8 cellular contexts compared by ENCODE assay signal in genomic region chr4:185143596-185143969, GRCh38. TPM values are rescaled to one million over a fixed set of nuclear protein-coding genes. Genes with fewer than 3 reads are reported as not detected.
DNase-seq lines count a peak whose midpoint lies in the region; ATAC-seq and TF ChIP-seq lines count a peak whose summit lies in the region.

No MANE protein-coding gene starts in this region.

- no peaks in the 10 kb centered on the region for H3K9me3 Mint-ChIP-seq in naive B cell

- peaks cover 22% of the 10 kb centered on the region for H3K4me1 ChIP-seq in BLaER1
- H3K4me1 ChIP-seq in esophagus squamous epithelium: peaks cover 0 to 36% (median 11%) of the 10 kb centered on the region in 3 donors
- peaks cover 30% of the 10 kb centered on the region for H3K4me1 ChIP-seq in vagina

- H3K9ac ChIP-seq in BLaER1: peak overlapping the region; percentile 83

- H3K4me3 ChIP-seq in BLaER1 (peak overlapping the region; percentile 78), esophagus squamous epithelium (peak overlapping the region; percentile 56 to 91 (median 76)), vagina (peak overlapping the region; percentile 51 to 52)

- H3K27ac Mint-ChIP-seq in naive B cell: peak overlapping the region in 4 of 6 donors; percentile 49 to 88 (median 60)

- H3K27me3 Mint-ChIP-seq in naive B cell: peaks cover 0 to 10% (median 3%) of the 10 kb centered on the region in 3 donors

- H3K9me3 ChIP-seq in BLaER1 (no peaks in the 10 kb centered on the region), esophagus squamous epithelium (no peaks in the 10 kb centered on the region), vagina (no peaks in the 10 kb centered on the region)

- ATAC-seq in GM19324 (IDR thresholded peaks at IDR 0.05; ENCODE audit: low FRiP score, unreplicated experiment) (peak; percentile 15), naive B cell (ENCODE audit: low read depth in 2 of 2) (peak; percentile 13 to 14)

- WGBS in esophagus squamous epithelium, 2 donors: 1 to 3% methylated on average over 11 to 17 of the region's 30 CpGs

- H3K27me3 ChIP-seq in BLaER1 (no peaks in the 10 kb centered on the region), esophagus squamous epithelium (no peaks in the 10 kb centered on the region), vagina (no peaks in the 10 kb centered on the region)

- H3K27ac ChIP-seq in BLaER1 (0 out of 2 replicates have a peak overlapping the region, but pooled peaks have one; percentile 57), esophagus squamous epithelium (peak overlapping the region; percentile 81 to 92 (median 87)), vagina (peak overlapping the region; percentile 70)

- peak; percentile 30 for DNase-seq in HT1080 (ENCODE audit: low read depth)
- DNase-seq in activated CD4-positive, alpha-beta T cell treated with anti-CD3 and anti-CD28 coated beads, Interleukin-2, amount 50 U/mL, for 48 hours: peak; percentile 16 to 31
- DNase-seq in esophagus squamous epithelium (lab: John Stamatoyannopoulos, UW): no peak
- DNase-seq in naive B cell: no peak
- no peak for DNase-seq in vagina (ENCODE audit: extremely low spot score in 2 of 2)
- no peak for DNase-seq in SKM-1 (lab: John Stamatoyannopoulos, UW; ENCODE audit: unreplicated experiment)

- peaks cover 23% of the 10 kb centered on the region for H4K20me1 ChIP-seq in BLaER1

- peaks cover 8 to 19% (median 12%) of the 10 kb centered on the region in 3 donors for H3K4me1 Mint-ChIP-seq in naive B cell

- H3K4me2 ChIP-seq in BLaER1: peak overlapping the region; percentile 85

- no peaks in the 10 kb centered on the region for H3K36me3 Mint-ChIP-seq in naive B cell

- TF ChIP-seq POLR2A in esophagus squamous epithelium (IDR thresholded peaks at IDR 0.05): no peak
- TF ChIP-seq POLR2A in vagina (IDR thresholded peaks at IDR 0.05): no peak

- no peak for TF ChIP-seq CTCF in esophagus squamous epithelium (IDR thresholded peaks at IDR 0.05)
- TF ChIP-seq CTCF in vagina (IDR thresholded peaks at IDR 0.05): no peak

- peaks cover 23% of the 10 kb centered on the region for H3K36me3 ChIP-seq in BLaER1
- peaks cover 0 to 33% (median 0%) of the 10 kb centered on the region in 3 donors for H3K36me3 ChIP-seq in esophagus squamous epithelium
- peaks cover 0 to 4% of the 10 kb centered on the region in 2 donors for H3K36me3 ChIP-seq in vagina

- peak overlapping the region; percentile 84 to 96 (median 92) for H3K4me3 Mint-ChIP-seq in naive B cell

- intact Hi-C loops in esophagus squamous epithelium (cut with DNase I): no loop called here
- intact Hi-C loops in vagina (cut with DNase I): no loop called here

RNA-seq across cellular contexts. Expression of gene SLC25A4, which starts 0.5 kb away (rescaled TPM):
- total RNA-seq in HT1080 (2014; rRNA removed; shearing (Covaris generic)): 27.2 and 33.9 TPM in 2 replicates
- 17.3 and 18.7 TPM in 2 replicates for polyA plus RNA-seq in HT1080 (2015; cell fraction: cytosol; rRNA removed)
- polyA plus RNA-seq in HT1080 (2015; cell fraction: nucleus; rRNA removed): 15.3 and 15.5 TPM in 2 replicates
- total RNA-seq in esophagus squamous epithelium (10 to 100 TPM; 12.4 to 24.0 (median 16.3) TPM), vagina (14.0 TPM)
- 10 to 100 TPM; 10.4 to 24.1 (median 12.4) TPM for polyA plus RNA-seq in naive B cell (ENCODE audit: low read depth in 6 of 6)

Comparison
In these comparisons a context has a peak if more than half of its experiments do, and no peak if none do; other contexts are left out.
1. DNase-seq: peak in HT1080 (single experiment) and activated CD4-positive, alpha-beta T cell treated with anti-CD3 and anti-CD28 coated beads, Interleukin-2, amount 50 U/mL, for 48 hours (2 of 2); none in esophagus squamous epithelium (single experiment), naive B cell (single experiment), vagina (0 of 2) and SKM-1 (single experiment).
2. Peak in every context shown above with its lines, with median percentiles within 50 percentile points of each other: H3K27ac ChIP-seq and H3K4me3 ChIP-seq.